Comparison of ENCODE assay signal across 10 cellular contexts in the genomic region with DNA sequence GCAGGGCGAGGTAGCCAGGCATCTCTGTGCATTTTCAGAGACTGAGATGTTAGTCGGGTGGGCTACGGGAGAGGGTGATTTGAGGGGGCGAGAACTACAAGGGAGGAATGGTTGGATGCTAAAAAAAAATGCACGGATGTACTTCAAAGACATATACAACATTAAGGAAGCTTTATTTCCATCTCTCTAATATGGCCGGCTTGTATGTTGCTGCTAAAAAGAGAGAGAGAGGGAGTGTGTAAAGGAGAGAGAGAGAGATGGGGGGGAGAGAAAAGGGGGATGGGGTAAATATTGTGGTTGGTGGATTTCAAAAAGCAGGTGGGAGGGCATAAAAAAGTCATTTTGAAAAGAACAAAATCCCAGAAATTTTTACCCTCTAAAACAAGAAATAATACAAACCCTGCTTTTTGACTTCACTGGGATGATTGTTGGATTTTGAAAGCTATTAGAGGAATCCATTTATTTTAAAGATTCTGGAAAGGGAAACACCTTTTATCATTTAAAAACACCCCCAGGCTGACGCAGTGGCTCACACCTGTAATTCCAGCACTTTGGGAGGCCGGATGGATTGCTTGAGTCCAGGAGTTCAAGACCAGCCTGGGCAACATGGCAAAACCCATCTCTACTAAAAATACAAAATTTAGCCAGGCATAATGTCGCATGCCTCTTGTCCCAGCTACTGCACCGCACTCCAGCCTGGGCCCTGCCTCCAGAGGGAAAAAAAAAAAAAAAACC. TPM values are rescaled to one million over a fixed set of nuclear protein-coding genes. Genes with fewer than 3 reads are reported as not detected.
DNase-seq lines count a peak whose midpoint lies in the region; ATAC-seq and TF ChIP-seq lines count a peak whose summit lies in the region.
"Had no signal": no experiment of that assay in that cellular context is flagged by ENCODE, and none has a peak within 500 bp of the region (broad histone marks: within the 10 kb centered on the region; RNA-seq: fewer than 3 reads in every experiment).

Gene SCN2B, minus strand, starts transcription at position 240 of the 735 bp plus-strand sequence. Its CDS starts 208 bp downstream, at position 32.

- ATAC-seq in memory B cell (ENCODE audit: low read depth) (no peak), HG02870 (IDR thresholded peaks at IDR 0.05; ENCODE audit: unreplicated experiment) (no peak), GM21529 (IDR thresholded peaks at IDR 0.05; ENCODE audit: unreplicated experiment) (no peak)

- in situ Hi-C loops in transverse colon (cut with MboI; ENCODE audit: low pct_ligation_motif_present in 1 of 4, low pct_unique_long_range_greater_than_20kb in 1 of 4, low sequenced_read_pairs in 3 of 4): loop anchor here in 2 of 4 donors (25.0 kb wide), 3 partner anchors 111 to 311 kb away; partner anchors contain the start of gene UBE4A (in 2 of the 2)

- no peak for TF ChIP-seq CTCF in OCI-LY7 (conservative IDR thresholded peaks at IDR 0.05; ENCODE audit: low read length)
- TF ChIP-seq CTCF in transverse colon (IDR thresholded peaks at IDR 0.05): no peak

- no peaks in the 10 kb centered on the region for H3K9me2 ChIP-seq in OCI-LY7 (ENCODE audit: insufficient read depth, low read length)

- H3K36me3 ChIP-seq in OCI-LY7 (ENCODE audit: insufficient read depth, low read length) (no peaks in the 10 kb centered on the region), transverse colon (no peaks in the 10 kb centered on the region)
- H3K36me3 ChIP-seq: neutrophil had no signal

- H3K4me2 ChIP-seq in OCI-LY7 (ENCODE audit: low read length): peak within 1 kb of the TSS; percentile 75

- no peak within 1 kb of the TSS for H3K4me3 Mint-ChIP-seq in memory B cell

- peaks cover 21% of the 10 kb centered on the region for H3K4me1 ChIP-seq in OCI-LY7 (ENCODE audit: insufficient read depth, low read length, poor library complexity, severe bottlenecking)
- peaks cover 0 to 18% (median under 1%) of the 10 kb centered on the region in 4 donors for H3K4me1 ChIP-seq in transverse colon

- no peaks in the 10 kb centered on the region for H4K20me1 ChIP-seq in OCI-LY7 (ENCODE audit: insufficient read depth, low read length)

- H3K79me2 ChIP-seq in OCI-LY7 (ENCODE audit: insufficient read depth, low read depth, low read length): no peaks in the 10 kb centered on the region

- H3K27me3 ChIP-seq in transverse colon: peaks cover 27% of the 10 kb centered on the region

- H3K4me3 ChIP-seq in OCI-LY7 (ENCODE audit: low read depth, low read length, poor library complexity, severe bottlenecking): peak within 1 kb of the TSS; percentile 58
- H3K4me3 ChIP-seq in transverse colon: peak within 1 kb of the TSS in 3 of 4 donors; percentile 13 to 42 (median 16)

- POLR2A ChIA-PET in OCI-LY7 (lab: Charles Lee): interaction anchor here (0.5 to 0.8 kb wide), 3 partner anchors 35 to 1616 kb away, joined by 3 to 4 read pairs (median 4); no protein-coding TSS in a partner anchor

- no peaks in the 10 kb centered on the region for H3K36me3 Mint-ChIP-seq in memory B cell

- no peaks in the 10 kb centered on the region for H3K9me3 Mint-ChIP-seq in memory B cell

- H3K9me3 ChIP-seq in OCI-LY7 (ENCODE audit: low read length): no peaks in the 10 kb centered on the region
- H3K9me3 ChIP-seq in transverse colon: no peaks in the 10 kb centered on the region
- H3K9me3 ChIP-seq: neutrophil had no signal

- peak within 1 kb of the TSS; percentile 12 for H3K27ac Mint-ChIP-seq in memory B cell

- peaks cover 14% of the 10 kb centered on the region for H3K27me3 Mint-ChIP-seq in memory B cell

- H2AFZ ChIP-seq in OCI-LY7 (ENCODE audit: low read length): peak within 1 kb of the TSS; percentile 95

- TF ChIP-seq EP300 in transverse colon (IDR thresholded peaks at IDR 0.05; ENCODE audit: low read depth): no peak

- H3K27ac ChIP-seq in OCI-LY7 (ENCODE audit: low read depth, low read length, poor library complexity, severe bottlenecking) (no peak within 1 kb of the TSS), epithelial cell of prostate (peak within 1 kb of the TSS; percentile 83), transverse colon (peak within 1 kb of the TSS in 1 of 4 donors; percentile 25)

- DNase-seq in OCI-LY7 (ENCODE audit: low spot score) (peak; percentile 56), epithelial cell of prostate (ENCODE audit: low read depth, low spot score) (no peak), memory B cell (ENCODE audit: low spot score in 2 of 2) (no peak), transverse colon (no peak)
- DNase-seq in stimulated activated CD4-positive, alpha-beta T cell treated with anti-CD3 and anti-CD28 coated beads, Interleukin-2, amount 100 ng/mL, for 24 hours: no peak
- DNase-seq: erythroblast had no signal

- no peak for TF ChIP-seq POLR2A in transverse colon (IDR thresholded peaks at IDR 0.05)

- 33 to 50% methylated on average over 3 to 10 of the region's 10 CpGs for WGBS in transverse colon (ENCODE audit: low coverage in 1 of 2), 2 donors

- peaks cover 3% of the 10 kb centered on the region for H3K4me1 Mint-ChIP-seq in memory B cell

- intact Hi-C loops in OCI-LY7 (cut with micrococcal nuclease; ENCODE audit: unreplicated experiment) (loop anchor here (10.0 kb wide), 1 partner anchor 362 kb away; no protein-coding TSS in a partner anchor), transverse colon (cut with DNase I; ENCODE audit: low total_unique reads) (no loop called here)

- CTCF ChIA-PET in OCI-LY7 (lab: Charles Lee; ENCODE audit: unreplicated experiment): no interaction called here

- no TSS peak for BruUV-seq in OCI-LY7 (replicated peaks; lab: Mats Ljungman, UMichigan)

RNA-seq across cellular contexts. Expression of gene SCN2B, which starts in this region (rescaled TPM):
- total RNA-seq in OCI-LY7 (2014; rRNA removed; shearing (Covaris generic)): 0.06 TPM in 1 of 2 replicates, not detected in the other
- total RNA-seq in OCI-LY7 (2022): 0.10 TPM in 1 of 2 replicates, not detected in the other
- under 1 TPM in 2 of 4 donors, not detected in 2; 0.14 to 0.37 TPM for total RNA-seq in transverse colon
- total RNA-seq: T-helper 2 cell treated with Interferon-gamma antibody and Interleukin-4, amounts not matched to agents 100 ng/mL and 5 ng/mL, for 36 hours had no signal

Comparison
In these comparisons a context has a peak if more than half of its experiments do, and no peak if none do; other contexts are left out.
1. Peak in DNase-seq, H3K4me3 ChIP-seq and H3K4me2 ChIP-seq in OCI-LY7; RNA of the gene not detected or under 1 TPM.